13 cellular contexts compared by ENCODE assay signal in genomic region chrX:154825586-154825985, GRCh38. TPM values are rescaled to one million over a fixed set of nuclear protein-coding genes. Genes with fewer than 3 reads are reported as not detected.
"Had no signal": no experiment of that assay in that cellular context is flagged by ENCODE, and none has a peak within 500 bp of the region (broad histone marks: within the 10 kb centered on the region; RNA-seq: fewer than 3 reads in every experiment).

No MANE protein-coding gene starts in this region.

RNA-seq across cellular contexts. Expression of gene SMIM9, which starts 8.9 kb away (rescaled TPM):
- total RNA-seq: activated B cell treated with CpG ODN at 0.5 μM for 24 hours; activated CD4-positive, alpha-beta memory T cell treated with anti-CD3 and anti-CD28 coated beads for 36 hours; activated CD4-positive, alpha-beta memory T cell treated with anti-CD3 and anti-CD28 coated beads, Interleukin-2, amount 10 ng/mL, durations not matched to agents 7 days and 5 days; activated CD4-positive, alpha-beta T cell treated with anti-CD3 and anti-CD28 coated beads for 36 hours; activated CD4-positive, alpha-beta T cell treated with anti-CD3 and anti-CD28 coated beads, Interleukin-2, amount 10 ng/mL, durations not matched to agents 24 days and 14 days; activated CD4-positive, alpha-beta T cell treated with anti-CD3 and anti-CD28 coated beads, Interleukin-2, amount 10 ng/mL, durations not matched to agents 7 days and 5 days; activated CD8-positive, alpha-beta memory T cell treated with anti-CD3 and anti-CD28 coated beads for 36 hours; activated CD8-positive, alpha-beta T cell treated with anti-CD3 and anti-CD28 coated beads for 36 hours; activated CD8-positive, alpha-beta T cell treated with anti-CD3 and anti-CD28 coated beads, Interleukin-2, amount 10 ng/mL, durations not matched to agents 7 days and 5 days; T-helper 1 cell treated with Interleukin-12 subunit alpha and Interleukin-12 subunit beta and Interleukin-4 antibody, amounts not matched to agents 30 ng/mL and 1 ng/mL, for 36 hours; T-helper 17 cell; T-helper 2 cell treated with Interferon-gamma antibody and Interleukin-4, amounts not matched to agents 100 ng/mL and 5 ng/mL, for 36 hours; WTC11 had no signal
